In genomic region chr2:216930716-216931115, GRCh38 we compare ENCODE assay signal across 26 cellular contexts.
"Had no signal": no experiment of that assay in that cellular context is flagged by ENCODE, and none has a peak within 500 bp of the region (broad histone marks: within the 10 kb centered on the region; RNA-seq: fewer than 3 reads in every experiment).

No MANE protein-coding gene starts in this region.

- H3K4me3 ChIP-seq: stomach, suprapubic skin, testis, thoracic aorta, thyroid gland, tibial artery, tibial nerve, transverse colon, upper lobe of left lung, upper lobe of right lung, uterus, vagina had no signal

- H3K27me3 ChIP-seq: stomach, suprapubic skin, testis, thyroid gland, tibial artery, tibial nerve, transverse colon, upper lobe of left lung, upper lobe of right lung, uterus, vagina had no signal

- DNase-seq: stimulated activated CD4-positive, alpha-beta T cell treated with anti-CD3 and anti-CD28 coated beads, Interleukin-2, amount 100 ng/mL, for 48 hours; stimulated activated CD4-positive, alpha-beta T cell treated with anti-CD3 and anti-CD28 coated beads, Interleukin-4, amount 100 ng/mL, for 1 hour; stimulated activated CD4-positive, alpha-beta T cell treated with anti-CD3 and anti-CD28 coated beads, Interleukin-4, amount 100 ng/mL, for 24 hours; stimulated activated CD4-positive, alpha-beta T cell treated with anti-CD3 and anti-CD28 coated beads, Interleukin-4, amount 100 ng/mL, for 4 hours; stimulated activated CD8-positive, alpha-beta memory T cell treated with anti-CD3 and anti-CD28 coated beads, Interleukin-4, amount 100 ng/mL, for 48 hours; stimulated activated naive B cell treated with anti-CD40 and anti-IgM and Interleukin-4, amounts not matched to agents 10 μg/mL and 1 μg/mL and 100 μg/mL, for 72 hours; stimulated activated naive CD4-positive, alpha-beta T cell; stimulated activated naive CD4-positive, alpha-beta T cell treated with Interleukin-2 at 50 U/mL for 16 hours; stimulated activated naive CD8-positive, alpha-beta T cell treated with anti-CD3 and anti-CD28 coated beads, Interleukin-15, amount 100 ng/mL, for 72 hours; stimulated activated naive CD8-positive, alpha-beta T cell treated with anti-CD3 and anti-CD28 coated beads, Interleukin-15, Interleukin-2, amounts not matched to agents 100 U/mL and 50 U/mL, for 24 hours; stomach; substantia nigra; testis; thyroid gland; tibial artery; transverse colon; trophoblast cell; upper lobe of left lung; upper lobe of right lung; uterus had no signal

- H3K36me3 ChIP-seq: stomach, suprapubic skin, thoracic aorta, thyroid gland, tibial artery, tibial nerve, transverse colon, upper lobe of left lung, upper lobe of right lung, uterus, vagina had no signal

- H3K9me3 ChIP-seq: stomach, suprapubic skin, testis, thoracic aorta, thyroid gland, tibial artery, tibial nerve, transverse colon, upper lobe of left lung, upper lobe of right lung, uterus, vagina had no signal

- ATAC-seq: stimulated activated effector memory CD8-positive, alpha-beta T cell treated with anti-CD3 and anti-CD28 coated beads, Interleukin-12 subunit alpha, Interleukin-12 subunit beta, amount 100 ng/mL, for 72 hours; stimulated activated memory B cell treated with anti-CD40 and anti-IgM and Interleukin-4, amounts not matched to agents 10 μg/mL and 1 μg/mL and 100 μg/mL, for 72 hours; stimulated activated naive B cell treated with anti-CD40 and anti-IgM and Interleukin-4, amounts not matched to agents 10 μg/mL and 1 μg/mL and 100 μg/mL, for 72 hours; stimulated activated naive CD8-positive, alpha-beta T cell treated with anti-CD3 and anti-CD28 coated beads, Interleukin-15, amount 100 ng/mL, for 72 hours; stimulated activated naive CD8-positive, alpha-beta T cell treated with anti-CD3 and anti-CD28 coated beads, Interleukin-15, Interleukin-2, amounts not matched to agents 100 U/mL and 50 U/mL, for 24 hours; upper lobe of right lung had no signal
